In genomic region chr5:135376961-135377621, GRCh38 we compare ENCODE assay signal across 10 cellular contexts. TPM values are rescaled to one million over a fixed set of nuclear protein-coding genes. Genes with fewer than 3 reads are reported as not detected.
DNase-seq lines count a peak whose midpoint lies in the region; ATAC-seq and TF ChIP-seq lines count a peak whose summit lies in the region.
"Had no signal": no experiment of that assay in that cellular context is flagged by ENCODE, and none has a peak within 500 bp of the region (broad histone marks: within the 10 kb centered on the region; RNA-seq: fewer than 3 reads in every experiment).

No MANE protein-coding gene starts in this region.

- intact Hi-C loops in natural killer cell (cut with micrococcal nuclease) = loop anchor here (5.0 kb wide), 1 partner anchor 50 kb away; no protein-coding TSS in a partner anchor

- H3K27ac Mint-ChIP-seq in natural killer cell treated with Interleukin-12 subunit alpha and Interleukin-12 subunit beta and Interleukin-15 and Interleukin-18, amount 100 ng/mL, for 72 hours = peak overlapping the region; percentile 36 to 51
- peak overlapping the region in 1 of 2 donors; percentile 59 for H3K27ac Mint-ChIP-seq in natural killer cell
- H3K27ac Mint-ChIP-seq in activated naive CD4-positive, alpha-beta T cell treated with anti-CD3 and anti-CD28 coated beads, Interleukin-2, amount 50 U/mL, for 72 hours = peak overlapping the region; percentile 37 to 85

- peaks cover 10% of the 10 kb centered on the region for H3K36me3 Mint-ChIP-seq in natural killer cell treated with Interleukin-12 subunit alpha and Interleukin-12 subunit beta and Interleukin-15 and Interleukin-18, amount 100 ng/mL, for 72 hours
- peaks cover under 1% of the 10 kb centered on the region for H3K36me3 Mint-ChIP-seq in natural killer cell
- peaks cover 22 to 26% of the 10 kb centered on the region in 2 donors for H3K36me3 Mint-ChIP-seq in activated naive CD4-positive, alpha-beta T cell treated with anti-CD3 and anti-CD28 coated beads, Interleukin-2, amount 50 U/mL, for 72 hours

- no peaks in the 10 kb centered on the region for H3K9me3 Mint-ChIP-seq in natural killer cell treated with Interleukin-12 subunit alpha and Interleukin-12 subunit beta and Interleukin-15 and Interleukin-18, amount 100 ng/mL, for 72 hours
- H3K9me3 Mint-ChIP-seq in natural killer cell = no peaks in the 10 kb centered on the region
- no peaks in the 10 kb centered on the region for H3K9me3 Mint-ChIP-seq in activated naive CD4-positive, alpha-beta T cell treated with anti-CD3 and anti-CD28 coated beads, Interleukin-2, amount 50 U/mL, for 72 hours

- H3K9ac ChIP-seq in subcutaneous abdominal adipose tissue (ENCODE audit: low read length in 5 of 5) = peak overlapping the region in 3 of 5 donors; percentile 3 to 24 (median 13)

- H3K27me3 ChIP-seq in subcutaneous abdominal adipose tissue (ENCODE audit: control insufficient read depth in 5 of 5, insufficient read depth in 4 of 5, low read length in 5 of 5) = no peaks in the 10 kb centered on the region

- no peak for DNase-seq in natural killer cell treated with Interleukin-12 subunit alpha and Interleukin-12 subunit beta and Interleukin-15 and Interleukin-18, amount 100 ng/mL, for 72 hours (ENCODE audit: low spot score)
- DNase-seq in natural killer cell (no peak), EL (no peak), LoVo (ENCODE audit: low spot score) (no peak), RKO (ENCODE audit: low spot score) (no peak)
- DNase-seq in activated naive CD4-positive, alpha-beta T cell treated with anti-CD3 and anti-CD28 coated beads, Interleukin-2, amount 50 U/mL, for 72 hours (ENCODE audit: low spot score in 2 of 2) = peak in 1 of 2 donors; percentile 42
- DNase-seq: Caco-2, NCI-H226 had no signal

- no peak for TF ChIP-seq CTCF in natural killer cell (IDR thresholded peaks at IDR 0.05)

- H3K4me3 Mint-ChIP-seq in natural killer cell treated with Interleukin-12 subunit alpha and Interleukin-12 subunit beta and Interleukin-15 and Interleukin-18, amount 100 ng/mL, for 72 hours = peak overlapping the region; percentile 57
- no peak overlapping the region for H3K4me3 Mint-ChIP-seq in natural killer cell

- peak; percentile 66 to 93 for ATAC-seq in natural killer cell treated with Interleukin-12 subunit alpha and Interleukin-12 subunit beta and Interleukin-15 and Interleukin-18, amount 100 ng/mL, for 72 hours
- ATAC-seq in natural killer cell (no peak), HG03175 (IDR thresholded peaks at IDR 0.05; ENCODE audit: unreplicated experiment) (peak; percentile 73)
- peak; percentile 85 to 96 for ATAC-seq in activated naive CD4-positive, alpha-beta T cell treated with anti-CD3 and anti-CD28 coated beads, Interleukin-2, amount 50 U/mL, for 72 hours

- no peaks in the 10 kb centered on the region for H3K9me3 ChIP-seq in subcutaneous abdominal adipose tissue (ENCODE audit: control insufficient read depth in 5 of 5, low read length in 5 of 5)
- H3K9me3 ChIP-seq: Caco-2 had no signal

- no peak overlapping the region for H3K4me3 ChIP-seq in subcutaneous abdominal adipose tissue (ENCODE audit: low read depth in 1 of 5, low read length in 5 of 5)

- peaks cover 44 to 52% of the 10 kb centered on the region in 2 donors for H3K4me1 Mint-ChIP-seq in natural killer cell treated with Interleukin-12 subunit alpha and Interleukin-12 subunit beta and Interleukin-15 and Interleukin-18, amount 100 ng/mL, for 72 hours (ENCODE audit: low read depth in 2 of 2)
- H3K4me1 Mint-ChIP-seq in natural killer cell = peaks cover 51 to 81% of the 10 kb centered on the region in 2 donors

- H3K27me3 Mint-ChIP-seq in natural killer cell treated with Interleukin-12 subunit alpha and Interleukin-12 subunit beta and Interleukin-15 and Interleukin-18, amount 100 ng/mL, for 72 hours = no peaks in the 10 kb centered on the region
- no peaks in the 10 kb centered on the region for H3K27me3 Mint-ChIP-seq in natural killer cell (ENCODE audit: low read depth in 2 of 2)

- peaks cover 11 to 80% (median 73%) of the 10 kb centered on the region in 5 donors for H3K4me1 ChIP-seq in subcutaneous abdominal adipose tissue (ENCODE audit: control insufficient read depth in 5 of 5, insufficient read depth in 5 of 5, low read length in 5 of 5)

- peaks cover 13 to 45% (median 23%) of the 10 kb centered on the region in 5 donors for H3K36me3 ChIP-seq in subcutaneous abdominal adipose tissue (ENCODE audit: control insufficient read depth in 5 of 5, insufficient read depth in 5 of 5, low read length in 5 of 5)

- H3K27ac ChIP-seq in subcutaneous abdominal adipose tissue (ENCODE audit: low read depth, low read length) = no peak overlapping the region

RNA-seq across cellular contexts. Expression of gene MACROH2A1, which starts 21.9 kb away (rescaled TPM):
- total RNA-seq in natural killer cell treated with Interleukin-12 subunit alpha and Interleukin-12 subunit beta and Interleukin-15 and Interleukin-18, amount 100 ng/mL, for 72 hours = 100 to 1,000 TPM; 163 to 252 TPM
- 100 to 1,000 TPM; 139 to 160 (median 139) TPM for total RNA-seq in natural killer cell
- total RNA-seq in activated naive CD4-positive, alpha-beta T cell treated with anti-CD3 and anti-CD28 coated beads, Interleukin-2, amount 50 U/mL, for 72 hours = 100 to 1,000 TPM in 1 of 2 donors, 10 to 100 TPM in 1; 90.2 to 166 TPM

Comparison
In these comparisons a context has a peak if more than half of its experiments do, and no peak if none do; other contexts are left out.
1. ATAC-seq: peak in natural killer cell treated with Interleukin-12 subunit alpha and Interleukin-12 subunit beta and Interleukin-15 and Interleukin-18, amount 100 ng/mL, for 72 hours (2 of 2), HG03175 (single experiment) and activated naive CD4-positive, alpha-beta T cell treated with anti-CD3 and anti-CD28 coated beads, Interleukin-2, amount 50 U/mL, for 72 hours (2 of 2); none in natural killer cell (0 of 3).